Comparison of ENCODE assay signal across 15 cellular contexts in genomic region chr10:74437822-74438221, GRCh38.
DNase-seq lines count a peak whose midpoint lies in the region; ATAC-seq and TF ChIP-seq lines count a peak whose summit lies in the region.
"Had no signal": no experiment of that assay in that cellular context is flagged by ENCODE, and none has a peak within 500 bp of the region (broad histone marks: within the 10 kb centered on the region; RNA-seq: fewer than 3 reads in every experiment).

No MANE protein-coding gene starts in this region.

- TF ChIP-seq CTCF in CD8-positive, alpha-beta T cell (IDR thresholded peaks at IDR 0.05), result no peak
- no peak for TF ChIP-seq CTCF in choroid plexus epithelial cell (conservative IDR thresholded peaks at IDR 0.05; ENCODE audit: low read depth, low read length)

- H3K9me3 Mint-ChIP-seq in CD8-positive, alpha-beta T cell, result no peaks in the 10 kb centered on the region
- no peaks in the 10 kb centered on the region for H3K9me3 Mint-ChIP-seq in T-cell
- H3K9me3 Mint-ChIP-seq: naive B cell had no signal

- no peak overlapping the region for H2AFZ ChIP-seq in mesenchymal stem cell (ENCODE audit: low read depth, low read length)

- peak overlapping the region; percentile 0 for H3K27ac Mint-ChIP-seq in CD8-positive, alpha-beta T cell
- no peak overlapping the region for H3K27ac Mint-ChIP-seq in T-cell

- H3K79me1 ChIP-seq in mesenchymal stem cell (replicated peaks; ENCODE audit: low read length, poor library complexity, severe bottlenecking), result peaks cover 3% of the 10 kb centered on the region

- no peak overlapping the region for H4K8ac ChIP-seq in mesenchymal stem cell (ENCODE audit: low read length)

- H3K23ac ChIP-seq in mesenchymal stem cell (ENCODE audit: low read length in 2 of 2), result no peak overlapping the region

- no peak overlapping the region for H2BK5ac ChIP-seq in mesenchymal stem cell (ENCODE audit: low read depth, low read length, poor library complexity, severe bottlenecking)

- H3K27ac ChIP-seq in CD8-positive, alpha-beta T cell (ENCODE audit: low read depth, low read length), result no peak overlapping the region
- H3K27ac ChIP-seq in mesenchymal stem cell (ENCODE audit: low read length, poor library complexity, severe bottlenecking), result peak overlapping the region; percentile 44
- no peak overlapping the region for H3K27ac ChIP-seq in right cardiac atrium (ENCODE audit: low read length)
- H3K27ac ChIP-seq: right atrium auricular region, SJCRH30 had no signal

- no peak for ATAC-seq in CD8-positive, alpha-beta T cell
- no peak for ATAC-seq in T-cell (replicated peaks in 1 of 4)
- no peak for ATAC-seq in GM18867 (IDR thresholded peaks at IDR 0.05; ENCODE audit: unreplicated experiment)
- ATAC-seq in HG02763 (IDR thresholded peaks at IDR 0.05; ENCODE audit: unreplicated experiment), result no peak
- no peak for ATAC-seq in right cardiac atrium
- ATAC-seq: activated CD4-positive, CD25-positive, alpha-beta regulatory T cell treated with anti-CD3 and anti-CD28 coated beads, Interleukin-2, amount 50 U/mL, for 24 hours had no signal

- no peaks in the 10 kb centered on the region for H3K27me3 ChIP-seq in CD8-positive, alpha-beta T cell (ENCODE audit: insufficient read depth, low read length)
- H3K27me3 ChIP-seq in mesenchymal stem cell (ENCODE audit: control insufficient read depth in 1 of 2, insufficient read depth in 1 of 2, low read length in 2 of 2) (no peaks in the 10 kb centered on the region), right cardiac atrium (ENCODE audit: control insufficient read depth, insufficient read depth) (no peaks in the 10 kb centered on the region)
- H3K27me3 ChIP-seq: right atrium auricular region, SJCRH30 had no signal

- no peak overlapping the region for H2BK12ac ChIP-seq in mesenchymal stem cell (ENCODE audit: low read length in 2 of 2)

- peaks cover 6% of the 10 kb centered on the region for H3K36me3 Mint-ChIP-seq in CD8-positive, alpha-beta T cell
- peaks cover 39% of the 10 kb centered on the region for H3K36me3 Mint-ChIP-seq in T-cell

- H3K27me3 Mint-ChIP-seq in CD8-positive, alpha-beta T cell (ENCODE audit: low read depth), result no peaks in the 10 kb centered on the region
- H3K27me3 Mint-ChIP-seq in T-cell, result no peaks in the 10 kb centered on the region
- H3K27me3 Mint-ChIP-seq: naive B cell had no signal

- H3K14ac ChIP-seq in mesenchymal stem cell (ENCODE audit: low read length in 2 of 2), result no peak overlapping the region

- peaks cover 8% of the 10 kb centered on the region for H3K4me1 ChIP-seq in CD8-positive, alpha-beta T cell (ENCODE audit: insufficient read depth, low read length)
- H3K4me1 ChIP-seq in mesenchymal stem cell (ENCODE audit: control insufficient read depth, insufficient read depth, low read depth, low read length) (peaks cover 2% of the 10 kb centered on the region), right cardiac atrium (ENCODE audit: control insufficient read depth, insufficient read depth, low read length) (no peaks in the 10 kb centered on the region)
- H3K4me1 ChIP-seq: right atrium auricular region had no signal

- no peak overlapping the region for H3K9ac ChIP-seq in mesenchymal stem cell (ENCODE audit: low read length)

- no peak overlapping the region for H2BK120ac ChIP-seq in mesenchymal stem cell (ENCODE audit: low read depth, low read length)

- CTCF ChIA-PET in CD8-positive, alpha-beta T cell (lab: Charles Lee), result no interaction called here
- CTCF ChIA-PET in T-cell (lab: Charles Lee), result interaction anchor here in 1 of 2 donors (1.4 kb wide), 1 partner anchor 18 kb away, joined by 3 read pairs; no protein-coding TSS in a partner anchor

- peak overlapping the region in 1 of 2 experiments; percentile 24 for H3K18ac ChIP-seq in mesenchymal stem cell (ENCODE audit: low read depth in 1 of 2, low read length in 2 of 2)

- H2BK15ac ChIP-seq in mesenchymal stem cell (ENCODE audit: low read depth, poor library complexity, severe bottlenecking), result no peak overlapping the region

- no peaks in the 10 kb centered on the region for H3K9me3 ChIP-seq in CD8-positive, alpha-beta T cell (ENCODE audit: low read length)
- H3K9me3 ChIP-seq in mesenchymal stem cell (ENCODE audit: control insufficient read depth, low read length) (no peaks in the 10 kb centered on the region), right cardiac atrium (ENCODE audit: control insufficient read depth, low read length) (no peaks in the 10 kb centered on the region)
- H3K9me3 ChIP-seq: right atrium auricular region, SJCRH30 had no signal

- no peak overlapping the region for H3K4ac ChIP-seq in mesenchymal stem cell (ENCODE audit: low read depth in 1 of 2, low read length in 2 of 2)

- no peak overlapping the region for H3K4me3 Mint-ChIP-seq in CD8-positive, alpha-beta T cell
- no peak overlapping the region for H3K4me3 Mint-ChIP-seq in T-cell
- H3K4me3 Mint-ChIP-seq: naive B cell had no signal

- DNase-seq in CD8-positive, alpha-beta T cell, result no peak
- DNase-seq in LHCN-M2 (ENCODE audit: low read depth) (peak; percentile 48), choroid plexus epithelial cell (ENCODE audit: low read depth) (peak; percentile 61), mesenchymal stem cell (peak; percentile 74), T-cell (no peak), right cardiac atrium (no peak)
- DNase-seq: activated T-cell treated with anti-CD3 and anti-CD28 coated beads, Interleukin-2, amount 50 U/mL, for 1 hour; KBM-7; naive B cell; NCI-H1694 treated with DMSO at 0.1 percent for 48 hours; SJCRH30 had no signal

- H3K4me3 ChIP-seq in CD8-positive, alpha-beta T cell (ENCODE audit: low read depth, low read length), result no peak overlapping the region
- no peak overlapping the region for H3K4me3 ChIP-seq in choroid plexus epithelial cell (ENCODE audit: low read depth, low read length)
- no peak overlapping the region for H3K4me3 ChIP-seq in mesenchymal stem cell (ENCODE audit: insufficient read depth in 1 of 2, low read depth in 1 of 2, low read length in 2 of 2)
- no peak overlapping the region for H3K4me3 ChIP-seq in right cardiac atrium (ENCODE audit: low read length)
- H3K4me3 ChIP-seq: right atrium auricular region, SJCRH30 had no signal

- intact Hi-C loops in CD8-positive, alpha-beta T cell (cut with DNase I, micrococcal nuclease), result no loop called here
- intact Hi-C loops in right cardiac atrium (cut with DNase I), result no loop called here

- POLR2A ChIA-PET in CD8-positive, alpha-beta T cell (lab: Charles Lee), result no interaction called here
- POLR2A ChIA-PET in T-cell (lab: Charles Lee), result no interaction called here

- H4K91ac ChIP-seq in mesenchymal stem cell (ENCODE audit: low read length), result no peak overlapping the region

- H3K4me2 ChIP-seq in mesenchymal stem cell (ENCODE audit: low read length, poor library complexity, severe bottlenecking), result no peak overlapping the region

- H2AK5ac ChIP-seq in mesenchymal stem cell (ENCODE audit: low read length, severe bottlenecking), result no peak overlapping the region

- no peaks in the 10 kb centered on the region for H3K36me3 ChIP-seq in CD8-positive, alpha-beta T cell (ENCODE audit: insufficient read depth, low read length)
- peaks cover 0 to 5% of the 10 kb centered on the region in 2 experiments for H3K36me3 ChIP-seq in mesenchymal stem cell (ENCODE audit: control insufficient read depth in 1 of 2, insufficient read depth in 2 of 2, low read depth in 1 of 2, low read length in 2 of 2)
- H3K36me3 ChIP-seq: right atrium auricular region, SJCRH30 had no signal

- peaks cover 16% of the 10 kb centered on the region for H3K4me1 Mint-ChIP-seq in CD8-positive, alpha-beta T cell (ENCODE audit: low read depth)
- peaks cover 22 to 24% (median 24%) of the 10 kb centered on the region in 3 donors for H3K4me1 Mint-ChIP-seq in T-cell

Comparison
In these comparisons a context has a peak if more than half of its experiments do, and no peak if none do; other contexts are left out.
1. DNase-seq: peak in LHCN-M2 (single experiment), choroid plexus epithelial cell (single experiment) and mesenchymal stem cell (single experiment); none in CD8-positive, alpha-beta T cell (0 of 7), T-cell (0 of 34) and right cardiac atrium (0 of 3).